2 cellular contexts compared by ENCODE assay signal in genomic region chr9:41126746-41127145, GRCh38. TPM values are rescaled to one million over a fixed set of nuclear protein-coding genes. Genes with fewer than 3 reads are reported as not detected.
"Had no signal": no experiment of that assay in that cellular context is flagged by ENCODE, and none has a peak within 500 bp of the region (broad histone marks: within the 10 kb centered on the region; RNA-seq: fewer than 3 reads in every experiment).

No MANE protein-coding gene starts in this region.

RNA-seq across cellular contexts. Expression of gene FOXD4L6, which starts 1.7 kb away (rescaled TPM):
- total RNA-seq: G401, GM12878 had no signal
